In genomic region chr18:79506191-79507075, GRCh38 we compare ENCODE assay signal across 7 cellular contexts.
DNase-seq lines count a peak whose midpoint lies in the region; ATAC-seq lines count a peak whose summit lies in the region.

No MANE protein-coding gene starts in this region.

- H3K9ac ChIP-seq in stomach smooth muscle (ENCODE audit: low read length in 2 of 2), result peak overlapping the region; percentile 68 to 73

- H3K4me1 Mint-ChIP-seq in immature natural killer cell, result peaks cover 48% of the 10 kb centered on the region in 2 donors

- H3K4me3 ChIP-seq in stomach smooth muscle (ENCODE audit: low read length in 2 of 2), result peak overlapping the region; percentile 64 to 76

- peaks cover 27% of the 10 kb centered on the region for H3K4me1 ChIP-seq in stomach smooth muscle (ENCODE audit: control insufficient read depth, insufficient read depth, low read length)

- peak overlapping the region; percentile 93 for H3K27ac ChIP-seq in stomach smooth muscle (ENCODE audit: low read length)

- peaks cover 0 to 13% (median 8%) of the 10 kb centered on the region in 3 donors for H3K36me3 Mint-ChIP-seq in immature natural killer cell

- peak overlapping the region; percentile 80 to 94 (median 88) for H3K27ac Mint-ChIP-seq in immature natural killer cell

- peaks cover 0 to 10% (median 2%) of the 10 kb centered on the region in 3 donors for H3K27me3 Mint-ChIP-seq in immature natural killer cell (ENCODE audit: low read depth in 3 of 3)

- H3K4me3 Mint-ChIP-seq in immature natural killer cell, result peak overlapping the region; percentile 71 to 82 (median 72)

- H3K9me3 Mint-ChIP-seq in immature natural killer cell, result no peaks in the 10 kb centered on the region

- no peaks in the 10 kb centered on the region for H3K36me3 ChIP-seq in stomach smooth muscle (ENCODE audit: control insufficient read depth in 2 of 2, insufficient read depth in 2 of 2, low read length in 2 of 2)

- DNase-seq in activated naive CD4-positive, alpha-beta T cell treated with anti-CD3 and anti-CD28 coated beads, Interleukin-2, amount 50 U/mL, for 16 hours, result peak; percentile 9
- DNase-seq in immature natural killer cell (peak; percentile 22 to 30 (median 24)), middle frontal gyrus (ENCODE audit: extremely low spot score, low spot score) (no peak), retina (no peak), GOT3 (lab: John Stamatoyannopoulos, UW) (no peak)

- no peaks in the 10 kb centered on the region for H3K9me3 ChIP-seq in stomach smooth muscle (ENCODE audit: control insufficient read depth in 2 of 2, low read length in 2 of 2)

- peak; percentile 38 for ATAC-seq in HG02885 (IDR thresholded peaks at IDR 0.05; ENCODE audit: poor library complexity, unreplicated experiment)

- no peaks in the 10 kb centered on the region for H3K27me3 ChIP-seq in stomach smooth muscle (ENCODE audit: control insufficient read depth in 1 of 2, insufficient read depth in 2 of 2, low read length in 2 of 2)

Comparison
In these comparisons a context has a peak if more than half of its experiments do, and no peak if none do; other contexts are left out.
1. DNase-seq: peak in activated naive CD4-positive, alpha-beta T cell treated with anti-CD3 and anti-CD28 coated beads, Interleukin-2, amount 50 U/mL, for 16 hours (single experiment) and immature natural killer cell (3 of 3); none in middle frontal gyrus (single experiment), retina (single experiment) and GOT3 (single experiment).